9 cellular contexts compared by ENCODE assay signal in genomic region chr5:368162-369084, GRCh38. TPM values are rescaled to one million over a fixed set of nuclear protein-coding genes. Genes with fewer than 3 reads are reported as not detected.
DNase-seq lines count a peak whose midpoint lies in the region; ATAC-seq and TF ChIP-seq lines count a peak whose summit lies in the region.
"Had no signal": no experiment of that assay in that cellular context is flagged by ENCODE, and none has a peak within 500 bp of the region (broad histone marks: within the 10 kb centered on the region; RNA-seq: fewer than 3 reads in every experiment).

No MANE protein-coding gene starts in this region.

- TF ChIP-seq EP300 in upper lobe of left lung (IDR thresholded peaks at IDR 0.05), result no peak

- H3K9me2 ChIP-seq in OCI-LY1 (ENCODE audit: low read depth, low read length), result no peaks in the 10 kb centered on the region

- no peaks in the 10 kb centered on the region for H4K20me1 ChIP-seq in OCI-LY1 (ENCODE audit: insufficient read depth, low read length)

- no peaks in the 10 kb centered on the region for H3F3A ChIP-seq in OCI-LY1 (ENCODE audit: insufficient read depth, low read length)

- WGBS in upper lobe of left lung, 2 donors, result 61 to 63% methylated on average over 27 of the region's 27 CpGs

- no peak overlapping the region; the same call in 1 of the 2 replicates for H3K9ac ChIP-seq in OCI-LY1 (ENCODE audit: low read length)

- no peaks in the 10 kb centered on the region for H3K79me2 ChIP-seq in OCI-LY1 (ENCODE audit: insufficient read depth, low read length)

- no peak for TF ChIP-seq CTCF in OCI-LY1 (IDR thresholded peaks at IDR 0.05; ENCODE audit: low read length)
- no peak for TF ChIP-seq CTCF in upper lobe of left lung (IDR thresholded peaks at IDR 0.05)

- H3K9me3 ChIP-seq in OCI-LY1 (ENCODE audit: low read length) (no peaks in the 10 kb centered on the region), upper lobe of left lung (peaks cover 0 to 8% (median 3%) of the 10 kb centered on the region in 4 donors)

- no peak overlapping the region for H2AFZ ChIP-seq in OCI-LY1 (ENCODE audit: low read length)

- H3K36me3 ChIP-seq in OCI-LY1 (ENCODE audit: insufficient read depth, low read length) (peaks cover 7% of the 10 kb centered on the region; the same call in 1 of the 2 replicates), upper lobe of left lung (no peaks in the 10 kb centered on the region)
- H3K36me3 ChIP-seq: thoracic aorta had no signal

- H3K4me3 ChIP-seq in OCI-LY1 (ENCODE audit: low read depth, low read length, poor library complexity, severe bottlenecking) (no peak overlapping the region), upper lobe of left lung (no peak overlapping the region)
- H3K4me3 ChIP-seq: thoracic aorta had no signal

- DNase-seq in fibroblast of peridontal ligament (ENCODE audit: extremely low read depth), result peak; percentile 94
- DNase-seq in upper lobe of left lung, result peak; percentile 28 to 44
- DNase-seq in NCI-H146 treated with DMSO at 0.1 percent for 48 hours (lab: John Stamatoyannopoulos, UW; ENCODE audit: unreplicated experiment), result no peak
- no peak for DNase-seq in NCI-H1930 (lab: John Stamatoyannopoulos, UW)

- H3K4me2 ChIP-seq in OCI-LY1 (ENCODE audit: low read length), result peak overlapping the region; percentile 7; the same call in 1 of the 2 replicates

- H3K27me3 ChIP-seq in OCI-LY1 (ENCODE audit: insufficient read depth, low read length) (no peaks in the 10 kb centered on the region), upper lobe of left lung (no peaks in the 10 kb centered on the region)

- TF ChIP-seq POLR2A in upper lobe of left lung (IDR thresholded peaks at IDR 0.05), result no peak

- H3K4me1 ChIP-seq in OCI-LY1 (ENCODE audit: insufficient read depth, low read length, severe bottlenecking) (peaks cover 68% of the 10 kb centered on the region), upper lobe of left lung (peaks cover under 1 to 34% (median 14%) of the 10 kb centered on the region in 4 donors)

- H3K27ac ChIP-seq in OCI-LY1 (ENCODE audit: low read depth, low read length, poor library complexity, severe bottlenecking) (peak overlapping the region; percentile 60), upper lobe of left lung (no peak overlapping the region)
- H3K27ac ChIP-seq: thoracic aorta, VCaP had no signal

- ATAC-seq in GM18858 (IDR thresholded peaks at IDR 0.05; ENCODE audit: unreplicated experiment), result peak; percentile 51
- ATAC-seq in HG02623 (IDR thresholded peaks at IDR 0.05; ENCODE audit: unreplicated experiment), result peak; percentile 47
- ATAC-seq in upper lobe of left lung (ENCODE audit: low FRiP score in 2 of 2), result peak in 1 of 2 donors; percentile 53

RNA-seq across cellular contexts. Expression of gene AHRR, which starts 46.9 kb away (rescaled TPM):
- total RNA-seq in upper lobe of left lung, result 1 to 10 TPM; 1.3 to 8.6 (median 4.4) TPM

Comparison
In these comparisons a context has a peak if more than half of its experiments do, and no peak if none do; other contexts are left out.
1. DNase-seq: peak in fibroblast of peridontal ligament (single experiment) and upper lobe of left lung (2 of 2); none in NCI-H146 treated with DMSO at 0.1 percent for 48 hours (single experiment) and NCI-H1930 (0 of 2).